1 cellular context compared by ENCODE assay signal in the genomic region with DNA sequence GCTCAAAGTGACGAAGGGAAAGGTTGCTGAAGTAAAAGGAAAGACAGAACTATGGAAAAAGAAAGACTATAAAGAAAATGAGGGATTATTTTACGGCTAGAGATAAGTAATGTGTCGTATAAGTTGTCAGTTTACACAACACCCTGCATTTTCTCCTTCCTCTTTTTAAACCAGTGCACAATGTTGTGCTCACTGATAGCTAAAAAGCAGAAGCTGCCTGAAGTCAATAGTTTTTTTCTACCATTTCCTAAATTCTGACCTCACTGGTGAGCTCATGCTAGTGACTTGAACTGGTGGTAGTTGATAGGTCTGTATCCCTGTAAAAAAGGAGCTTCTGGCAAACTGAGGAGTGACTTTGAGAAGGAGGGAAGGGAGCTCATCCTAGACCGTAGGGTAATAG.
TF ChIP-seq lines count a peak whose summit lies in the region.

No MANE protein-coding gene starts in this region.

TF ChIP-seq in HEK293T, 16 proteins besides CTCF, POLR2A, EP300 and RAD21:
- TF ChIP-seq FOXA1 (IDR thresholded peaks at IDR 0.05) (no peak), TARDBP (IDR thresholded peaks at IDR 0.05) (no peak), HDGF (IDR thresholded peaks at IDR 0.05; ENCODE audit: borderline replicate concordance) (no peak), SUZ12 (IDR thresholded peaks at IDR 0.05) (no peak), SP1 (IDR thresholded peaks at IDR 0.05) (no peak), ELF4 (IDR thresholded peaks at IDR 0.05) (no peak), LEF1 (IDR thresholded peaks at IDR 0.05; ENCODE audit: borderline replicate concordance) (no peak), BHLHE40 (IDR thresholded peaks at IDR 0.05; ENCODE audit: borderline replicate concordance) (no peak), ARNT (IDR thresholded peaks at IDR 0.05) (no peak), L3MBTL2 (conservative IDR thresholded peaks at IDR 0.05) (no peak), FOXM1 (IDR thresholded peaks at IDR 0.05; ENCODE audit: borderline replicate concordance) (no peak), ZNF384 (IDR thresholded peaks at IDR 0.05) (no peak), CTBP1 (IDR thresholded peaks at IDR 0.05; ENCODE audit: borderline replicate concordance) (no peak), FOXK2 (IDR thresholded peaks at IDR 0.05) (no peak), NFRKB (IDR thresholded peaks at IDR 0.05) (no peak)
- TF ChIP-seq, protein P1, sequence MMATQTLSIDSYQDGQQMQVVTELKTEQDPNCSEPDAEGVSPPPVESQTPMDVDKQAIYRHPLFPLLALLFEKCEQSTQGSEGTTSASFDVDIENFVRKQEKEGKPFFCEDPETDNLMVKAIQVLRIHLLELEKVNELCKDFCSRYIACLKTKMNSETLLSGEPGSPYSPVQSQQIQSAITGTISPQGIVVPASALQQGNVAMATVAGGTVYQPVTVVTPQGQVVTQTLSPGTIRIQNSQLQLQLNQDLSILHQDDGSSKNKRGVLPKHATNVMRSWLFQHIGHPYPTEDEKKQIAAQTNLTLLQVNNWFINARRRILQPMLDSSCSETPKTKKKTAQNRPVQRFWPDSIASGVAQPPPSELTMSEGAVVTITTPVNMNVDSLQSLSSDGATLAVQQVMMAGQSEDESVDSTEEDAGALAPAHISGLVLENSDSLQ (IDR thresholded peaks at IDR 0.05) = no peak
